ENCODE assay signal across 7 cellular contexts in genomic region chr22:50270302-50271010, GRCh38. TPM values are rescaled to one million over a fixed set of nuclear protein-coding genes. Genes with fewer than 3 reads are reported as not detected.
DNase-seq lines count a peak whose midpoint lies in the region; ATAC-seq and TF ChIP-seq lines count a peak whose summit lies in the region.

Gene MAPK11, minus strand, starts transcription at chr22:50270380. Its CDS starts 88 bp downstream, at chr22:50270292.

- no peak within 1 kb of the TSS for H3K27ac ChIP-seq in liver (ENCODE audit: low read depth in 1 of 2, low read length in 2 of 2)

- H3K9me3 ChIP-seq in MG63 (no peaks in the 10 kb centered on the region), liver (ENCODE audit: control insufficient read depth in 4 of 4, low read length in 3 of 4) (no peaks in the 10 kb centered on the region)

- H3K9ac ChIP-seq in liver (ENCODE audit: low read depth in 1 of 2, low read length in 2 of 2) = no peak within 1 kb of the TSS

- no peaks in the 10 kb centered on the region for H3K27me3 ChIP-seq in MG63
- no peaks in the 10 kb centered on the region for H3K27me3 ChIP-seq in liver (ENCODE audit: control insufficient read depth in 4 of 4, insufficient read depth in 4 of 4, low read length in 3 of 4)

- peak within 1 kb of the TSS; percentile 80 for H3K4me3 Mint-ChIP-seq in activated CD4-positive, alpha-beta T cell treated with anti-CD3 and anti-CD28 coated beads, Interleukin-2, amount 10 ng/mL, durations not matched to agents 24 days and 14 days

- no peak for TF ChIP-seq RAD21 in liver (IDR thresholded peaks at IDR 0.05)

- peaks cover 13% of the 10 kb centered on the region for H3K4me1 Mint-ChIP-seq in activated CD4-positive, alpha-beta T cell treated with anti-CD3 and anti-CD28 coated beads, Interleukin-2, amount 10 ng/mL, durations not matched to agents 24 days and 14 days

- peaks cover 30 to 49% (median 33%) of the 10 kb centered on the region in 4 donors for H3K4me1 ChIP-seq in liver (ENCODE audit: control insufficient read depth in 4 of 4, insufficient read depth in 4 of 4, low read length in 3 of 4)

- H3K36me3 Mint-ChIP-seq in activated CD4-positive, alpha-beta T cell treated with anti-CD3 and anti-CD28 coated beads, Interleukin-2, amount 10 ng/mL, durations not matched to agents 24 days and 14 days (ENCODE audit: low read depth) = no peaks in the 10 kb centered on the region

- TF ChIP-seq CTCF in liver (IDR thresholded peaks at IDR 0.05; ENCODE audit: low read depth, low read length, missing input control) = no peak

- H3K4me3 ChIP-seq in MG63 (peak within 1 kb of the TSS; percentile 63), liver (ENCODE audit: low read depth in 1 of 3, low read length in 3 of 3) (peak within 1 kb of the TSS in 2 of 3 donors; percentile 12 to 61)

- no peaks in the 10 kb centered on the region for H3K9me3 Mint-ChIP-seq in activated CD4-positive, alpha-beta T cell treated with anti-CD3 and anti-CD28 coated beads, Interleukin-2, amount 10 ng/mL, durations not matched to agents 24 days and 14 days

- ATAC-seq in GM18867 (IDR thresholded peaks at IDR 0.05; ENCODE audit: unreplicated experiment) (peak; percentile 29), GM21737 (IDR thresholded peaks at IDR 0.05; ENCODE audit: unreplicated experiment) (no peak)

- peak within 1 kb of the TSS; percentile 70 for H3K27ac Mint-ChIP-seq in activated CD4-positive, alpha-beta T cell treated with anti-CD3 and anti-CD28 coated beads, Interleukin-2, amount 10 ng/mL, durations not matched to agents 24 days and 14 days

- WGBS in liver = 2% methylated on average over 77 of the region's 77 CpGs

- peaks cover 6% of the 10 kb centered on the region for H3K27me3 Mint-ChIP-seq in activated CD4-positive, alpha-beta T cell treated with anti-CD3 and anti-CD28 coated beads, Interleukin-2, amount 10 ng/mL, durations not matched to agents 24 days and 14 days

- H3K36me3 ChIP-seq in MG63 (peaks cover 9% of the 10 kb centered on the region), liver (ENCODE audit: control insufficient read depth in 4 of 4, insufficient read depth in 3 of 4, low read depth in 1 of 4, low read length in 3 of 4) (peaks cover 0 to 6% (median 2%) of the 10 kb centered on the region in 4 donors)

- DNase-seq in MG63 (peak; percentile 78), dedifferentiated amniotic fluid mesenchymal stem cell (ENCODE audit: extremely low spot score) (peak; percentile 36)
- peak; percentile 94 for DNase-seq in activated CD4-positive, alpha-beta T cell treated with anti-CD3 and anti-CD28 coated beads, Interleukin-2, amount 10 ng/mL, durations not matched to agents 24 days and 14 days
- peak; percentile 68 for DNase-seq in stimulated activated CD4-positive, alpha-beta T cell treated with anti-CD3 and anti-CD28 coated beads, Interleukin-4, amount 100 ng/mL, for 24 hours

- intact Hi-C loops in activated CD4-positive, alpha-beta T cell treated with anti-CD3 and anti-CD28 coated beads, Interleukin-2, amount 10 ng/mL, durations not matched to agents 24 days and 14 days (cut with micrococcal nuclease) = loop anchor here (2.0 to 5.0 kb wide), 4 partner anchors 20 to 72 kb away; partner anchors contain the start of genes DENND6B, HDAC10, PLXNB2 and PPP6R2

TF ChIP-seq in liver, 16 proteins besides CTCF, POLR2A, EP300 and RAD21:
- peak; percentile 99 for TF ChIP-seq REST (IDR thresholded peaks at IDR 0.05)
- no peak for TF ChIP-seq YY1 (IDR thresholded peaks at IDR 0.05)
- TF ChIP-seq EGR1 (IDR thresholded peaks at IDR 0.05; ENCODE audit: low read depth in 2 of 2) = no peak
- no peak for TF ChIP-seq ZBTB33 (IDR thresholded peaks at IDR 0.05)
- no peak for TF ChIP-seq JUND (IDR thresholded peaks at IDR 0.05)
- no peak for TF ChIP-seq SP1 (IDR thresholded peaks at IDR 0.05)
- no peak for TF ChIP-seq MAX (IDR thresholded peaks at IDR 0.05)
- TF ChIP-seq ATF3 (IDR thresholded peaks at IDR 0.05) = no peak

RNA-seq across cellular contexts. Expression of gene MAPK11, which starts in this region (rescaled TPM):
- total RNA-seq in MG63 (2014; rRNA removed; shearing (Covaris generic); ENCODE audit: low replicate concordance) = 15.0 and 27.8 TPM in 2 replicates
- total RNA-seq in activated CD4-positive, alpha-beta T cell treated with anti-CD3 and anti-CD28 coated beads, Interleukin-2, amount 10 ng/mL, durations not matched to agents 24 days and 14 days = 27.8 and 29.0 TPM in 2 replicates
- total RNA-seq in liver = 1 to 10 TPM in 1 of 2 donors, under 1 TPM in 1; 0.65 to 1.2 TPM
- 1 to 10 TPM in 1 of 2 donors, under 1 TPM in 1; 0.83 to 2.0 TPM for polyA plus RNA-seq in liver

Comparison
In these comparisons a context has a peak if more than half of its experiments do, and no peak if none do; other contexts are left out.
1. DNase-seq: peak in every context shown above with its lines; median percentile 94 in activated CD4-positive, alpha-beta T cell treated with anti-CD3 and anti-CD28 coated beads, Interleukin-2, amount 10 ng/mL, durations not matched to agents 24 days and 14 days; 78 in MG63; 68 in stimulated activated CD4-positive, alpha-beta T cell treated with anti-CD3 and anti-CD28 coated beads, Interleukin-4, amount 100 ng/mL, for 24 hours; 36 in dedifferentiated amniotic fluid mesenchymal stem cell.